In the genomic region with DNA sequence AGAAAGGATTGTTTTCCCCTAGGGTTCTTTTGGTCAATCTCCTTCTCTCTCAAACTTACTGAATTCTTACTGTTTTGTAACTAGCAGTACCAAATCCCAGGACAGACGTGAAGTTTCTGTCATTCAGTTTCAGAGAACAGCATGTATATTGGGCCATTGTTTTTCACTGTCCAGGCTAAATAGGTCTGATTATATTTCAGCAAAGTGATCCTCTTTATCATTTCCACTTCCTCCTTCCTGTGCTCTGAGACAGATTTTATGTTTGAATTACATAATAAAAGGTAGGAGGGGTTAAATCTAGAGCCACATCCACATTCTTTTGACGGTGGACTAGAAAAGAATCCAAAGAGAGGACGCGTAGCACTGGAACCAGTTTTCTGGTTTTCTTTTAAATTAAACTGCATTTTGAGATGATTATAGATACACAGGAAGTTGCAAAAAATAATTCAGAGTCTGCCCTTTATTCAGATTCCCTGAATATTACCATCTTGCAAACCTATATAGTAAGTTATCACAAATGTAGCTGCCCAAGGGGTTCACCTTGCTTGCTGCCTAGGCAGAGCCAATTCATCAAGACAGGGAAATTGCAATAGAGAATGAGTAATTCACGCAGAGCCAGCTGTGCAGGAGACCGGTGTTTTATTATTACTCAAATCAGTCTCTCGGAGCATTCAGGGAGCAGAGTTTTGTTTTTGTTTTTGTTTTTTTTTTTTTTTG, we compare ENCODE assay signal across 20 cellular contexts. TPM values are rescaled to one million over a fixed set of nuclear protein-coding genes. Genes with fewer than 3 reads are reported as not detected.
DNase-seq lines count a peak whose midpoint lies in the region; ATAC-seq, FAIRE-seq and TF ChIP-seq lines count a peak whose summit lies in the region.
"Had no signal": no experiment of that assay in that cellular context is flagged by ENCODE, and none has a peak within 500 bp of the region (broad histone marks: within the 10 kb centered on the region; RNA-seq: fewer than 3 reads in every experiment).

No MANE protein-coding gene starts in this region.

- WGBS in A549 (ENCODE audit: missing lambda C conversion rate), result 84% methylated on average over 7 of the region's 7 CpGs

- H3K4me1 Mint-ChIP-seq in GM23338, result peaks cover 14% of the 10 kb centered on the region
- no peaks in the 10 kb centered on the region for H3K4me1 Mint-ChIP-seq in glutamatergic neuron (ENCODE audit: low read depth, unreplicated experiment)
- H3K4me1 Mint-ChIP-seq: activated naive CD4-positive, alpha-beta T cell treated with anti-CD3 and anti-CD28 coated beads, Interleukin-2, amount 50 U/mL, for 24 hours; immature natural killer cell had no signal

- H2AFZ ChIP-seq in GM23338, result no peak overlapping the region

- H3F3A ChIP-seq in GM23338 (replicated peaks; ENCODE audit: low read depth), result no peaks in the 10 kb centered on the region

- H3K4me3 Mint-ChIP-seq in GM23338 (no peak overlapping the region), glutamatergic neuron (ENCODE audit: unreplicated experiment) (no peak overlapping the region)
- H3K4me3 Mint-ChIP-seq: activated naive CD4-positive, alpha-beta T cell treated with anti-CD3 and anti-CD28 coated beads, Interleukin-2, amount 50 U/mL, for 24 hours; immature natural killer cell had no signal

- H4K20me1 ChIP-seq in GM23338 (replicated peaks; ENCODE audit: insufficient read depth), result no peaks in the 10 kb centered on the region

- ATAC-seq in A549 (no peak), GM23338 (no peak; the same call in 2 of the 3 replicates), GM21717 (IDR thresholded peaks at IDR 0.05; ENCODE audit: unreplicated experiment) (no peak), sciatic nerve (no peak)
- ATAC-seq: body of pancreas, HCT116 had no signal

- TF ChIP-seq RAD21 in A549 (conservative IDR thresholded peaks at IDR 0.05 in 1 of 2, IDR thresholded peaks at IDR 0.05 in 1 of 2), result no peak

- POLR2A ChIA-PET in A549 (lab: Yijun Ruan, JAX), result no interaction called here

- H3K4me1 ChIP-seq in A549 (no peaks in the 10 kb centered on the region), GM23338 (ENCODE audit: insufficient read depth) (peaks cover 15% of the 10 kb centered on the region; the same call in 1 of the 2 replicates)

- no peak for TF ChIP-seq EP300 in A549 (IDR thresholded peaks at IDR 0.05)

- CTCF ChIA-PET in A549 (lab: Yijun Ruan, JAX), result interaction anchor here (0.9 to 2.5 kb wide), 2 partner anchors 9 to 16 kb away, joined by 3 to 10 read pairs; no protein-coding TSS in a partner anchor

- H3K36me3 Mint-ChIP-seq in GM23338 (ENCODE audit: low read depth) (no peaks in the 10 kb centered on the region), glutamatergic neuron (ENCODE audit: unreplicated experiment) (no peaks in the 10 kb centered on the region)
- H3K36me3 Mint-ChIP-seq: activated naive CD4-positive, alpha-beta T cell treated with anti-CD3 and anti-CD28 coated beads, Interleukin-2, amount 50 U/mL, for 24 hours; immature natural killer cell had no signal

- H3K79me2 ChIP-seq in GM23338 (replicated peaks; ENCODE audit: insufficient read depth), result no peaks in the 10 kb centered on the region

- peaks cover 5% of the 10 kb centered on the region; the same call in 1 of the 3 replicates for H3K9me3 Mint-ChIP-seq in GM23338
- no peaks in the 10 kb centered on the region for H3K9me3 Mint-ChIP-seq in glutamatergic neuron (ENCODE audit: unreplicated experiment)
- H3K9me3 Mint-ChIP-seq: activated naive CD4-positive, alpha-beta T cell treated with anti-CD3 and anti-CD28 coated beads, Interleukin-2, amount 50 U/mL, for 24 hours; immature natural killer cell had no signal

- H3K27me3 Mint-ChIP-seq in GM23338 (ENCODE audit: insufficient read depth, low read depth, poor library complexity), result no peaks in the 10 kb centered on the region
- H3K27me3 Mint-ChIP-seq in glutamatergic neuron (ENCODE audit: unreplicated experiment), result no peaks in the 10 kb centered on the region

- FAIRE-seq in A549 (lab: Jason Lieb, UNC), result peak; percentile 7
- FAIRE-seq: urothelium cell line had no signal

- H3K9me2 ChIP-seq in GM23338 (ENCODE audit: insufficient read depth), result no peaks in the 10 kb centered on the region

- H3K27ac Mint-ChIP-seq in GM23338 (no peak overlapping the region; the same call in 1 of the 2 replicates), glutamatergic neuron (ENCODE audit: unreplicated experiment) (no peak overlapping the region)
- H3K27ac Mint-ChIP-seq: activated naive CD4-positive, alpha-beta T cell treated with anti-CD3 and anti-CD28 coated beads, Interleukin-2, amount 50 U/mL, for 24 hours; immature natural killer cell had no signal

- H3K36me3 ChIP-seq in GM23338 (ENCODE audit: insufficient read depth), result no peaks in the 10 kb centered on the region

- in situ Hi-C loops in SK-MEL-5 (cut with HindIII; ENCODE audit: low pct_unique_long_range_greater_than_20kb, low sequenced_read_pairs), result no loop called here

- TF ChIP-seq CTCF in A549 (IDR thresholded peaks at IDR 0.05), result no peak
- no peak for TF ChIP-seq CTCF in GM23338 (conservative IDR thresholded peaks at IDR 0.05; ENCODE audit: low read depth in 2 of 2)
- no peak for TF ChIP-seq CTCF in fibroblast of the aortic adventitia (IDR thresholded peaks at IDR 0.05; ENCODE audit: insufficient read depth, low read length)
- TF ChIP-seq CTCF in glutamatergic neuron (IDR thresholded peaks at IDR 0.05; ENCODE audit: partially characterized antibody, unreplicated experiment), result no peak

- intact Hi-C loops in sciatic nerve (cut with DNase I), result no loop called here

- no peak overlapping the region for H3K4me3 ChIP-seq in A549
- H3K4me3 ChIP-seq in GM23338, result no peak overlapping the region
- peak overlapping the region; percentile 42 for H3K4me3 ChIP-seq in fibroblast of the aortic adventitia (ENCODE audit: low read depth, low read length)
- H3K4me3 ChIP-seq: body of pancreas, dorsolateral prefrontal cortex had no signal

- H3K27ac ChIP-seq in A549 (no peak overlapping the region), GM23338 (ENCODE audit: low read depth) (no peak overlapping the region)
- H3K27ac ChIP-seq: body of pancreas, dorsolateral prefrontal cortex had no signal

- H3K4me2 ChIP-seq in A549 (no peak overlapping the region), GM23338 (0 out of 2 replicates have a peak overlapping the region, but pooled peaks have one; percentile 28)

- TF ChIP-seq POLR2A in A549 (IDR thresholded peaks at IDR 0.05; ENCODE audit: low read length), result no peak

- peaks cover 7% of the 10 kb centered on the region for H3K9me3 ChIP-seq in A549
- H3K9me3 ChIP-seq: body of pancreas had no signal

- DNase-seq in A549 (ENCODE audit: low read depth in 1 of 2, low spot score in 1 of 2) (no peak), GM23338 (ENCODE audit: low spot score) (no peak), SK-MEL-5 (ENCODE audit: low read depth, low spot score) (peak; percentile 0), fibroblast of the aortic adventitia (ENCODE audit: low read depth) (peak; percentile 43), glutamatergic neuron (no peak), GM19238 (ENCODE audit: insufficient read length, low spot score) (no peak), sciatic nerve (ENCODE audit: low spot score) (no peak)
- DNase-seq: activated T-cell treated with anti-CD3 and anti-CD28 coated beads for 4 hours; body of pancreas; dorsolateral prefrontal cortex; immature natural killer cell; Karpas-422; NCI-H1436; NCI-H774; stimulated activated CD4-positive, alpha-beta T cell treated with anti-CD3 and anti-CD28 coated beads, Interleukin-2, amount 100 ng/mL, for 48 hours had no signal

- no peaks in the 10 kb centered on the region for H3K27me3 ChIP-seq in GM23338 (ENCODE audit: insufficient read depth)
- H3K27me3 ChIP-seq: body of pancreas had no signal

TF ChIP-seq in A549, 52 proteins besides CTCF, POLR2A, EP300 and RAD21 (continues in another document):
- TF ChIP-seq ZNF302 (CRISPR knock-in tag; IDR thresholded peaks at IDR 0.05), result no peak

TF ChIP-seq in GM23338, 12 proteins besides CTCF, POLR2A, EP300 and RAD21:
- TF ChIP-seq POLR2AphosphoS5 (IDR thresholded peaks at IDR 0.05; ENCODE audit: low read depth), result no peak
- TF ChIP-seq ZNF114 (CRISPR knock-in tag; IDR thresholded peaks at IDR 0.05), result no peak

RNA-seq across cellular contexts. Expression of gene AKR1E2, which starts 40.1 kb away (rescaled TPM):
- polyA plus RNA-seq in A549 (2011; rRNA removed) (17.5 and 20.0 TPM in 2 replicates), A549 (2017; fragmentation: RNase III; extraction: RNeasy Plus Mini Kit Qiagen cat#74134 plus additional on column Dnase treatment) (10.5 to 15.2 TPM (median 11.2 TPM) in 3 replicates), GM23338 (2016; fragmentation: Nextera tagmentation; extraction: Ambion mirVana) (2.2 and 3.4 TPM in 2 replicates)
- 12.0 and 14.8 TPM in 2 replicates for polyA plus RNA-seq in A549 (2012; cell fraction: cytosol; rRNA removed)
- 25.9 and 28.9 TPM in 2 replicates for polyA plus RNA-seq in A549 (2012; cell fraction: nucleus; rRNA removed)
- polyA minus RNA-seq in A549 (2011; rRNA and poly(A)+ RNA removed), result 139 and 226 TPM in 2 replicates
- 3.3 and 4.3 TPM in 2 replicates for total RNA-seq in GM23338 (2014; rRNA removed; shearing (Covaris generic))
- 7.1 and 8.1 TPM in 2 replicates for total RNA-seq in SK-MEL-5 (2014; rRNA removed; shearing (Covaris generic))
- 4.0 and 5.2 TPM in 2 replicates for polyA plus RNA-seq in SK-MEL-5 (2015; cell fraction: cytosol; rRNA removed)
- polyA plus RNA-seq in SK-MEL-5 (2015; cell fraction: nucleus; rRNA removed), result 14.9 and 26.9 TPM in 2 replicates
- total RNA-seq in fibroblast of the aortic adventitia (ENCODE audit: low replicate concordance) (1.3 and 4.6 TPM in 2 replicates), glutamatergic neuron (ENCODE audit: unreplicated experiment) (8.7 TPM), sciatic nerve (25.1 TPM)
- polyA plus RNA-seq: immature natural killer cell, mammary epithelial cell had no signal

Comparison
In these comparisons a context has a peak if more than half of its experiments do, and no peak if none do; other contexts are left out.
1. DNase-seq: peak in SK-MEL-5 (single experiment) and fibroblast of the aortic adventitia (single experiment); none in A549 (0 of 2), GM23338 (single experiment), glutamatergic neuron (single experiment), GM19238 (single experiment) and sciatic nerve (single experiment).